ENCODE assay signal across 1 cellular context in the genomic region with DNA sequence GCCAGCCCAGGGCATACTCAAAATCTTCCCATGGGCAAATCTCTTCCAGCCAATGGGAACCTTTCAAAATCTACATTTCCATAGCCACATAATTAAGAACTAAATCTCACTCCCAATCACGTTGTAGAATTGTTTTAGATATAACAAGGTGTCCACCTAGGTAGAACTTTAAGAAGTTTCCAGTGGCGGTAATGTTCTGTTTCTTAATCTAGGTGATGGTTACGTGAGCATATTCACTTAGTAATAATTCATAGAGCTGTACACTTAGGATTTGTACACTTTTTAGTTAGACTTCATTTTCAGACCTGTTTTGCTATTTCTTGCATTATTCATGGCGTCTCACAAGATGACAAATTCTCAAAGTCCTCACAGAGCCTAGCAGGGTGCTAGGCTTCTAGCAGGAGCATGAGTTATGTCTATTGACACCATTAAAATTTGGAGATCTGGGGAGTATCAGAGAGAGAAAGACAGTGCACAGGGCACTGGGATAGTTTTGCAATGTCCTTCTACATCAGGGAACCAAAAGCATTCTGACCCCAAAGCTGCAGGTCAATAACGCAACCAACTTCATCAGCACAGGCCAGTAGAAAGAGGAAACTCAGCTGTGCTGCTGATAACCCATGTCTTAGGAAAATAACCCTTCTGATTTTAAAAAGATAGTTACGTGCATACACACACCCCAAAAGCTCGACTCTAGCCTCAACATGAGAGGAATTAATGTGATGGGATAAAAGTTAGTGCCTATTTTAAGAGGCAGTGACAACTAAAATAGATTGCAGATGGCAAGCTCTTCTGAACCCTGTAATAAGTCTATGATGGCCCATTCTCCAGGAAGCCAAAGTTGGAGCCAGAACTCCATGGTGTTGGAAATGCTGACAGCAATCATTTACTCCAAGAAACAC.
TF ChIP-seq lines count a peak whose summit lies in the region.

No MANE protein-coding gene starts in this region.

TF ChIP-seq in K562, 482 proteins besides CTCF, POLR2A, EP300 and RAD21 (continued from another document):
- TF ChIP-seq CBFB (CRISPR knock-in tag; IDR thresholded peaks at IDR 0.05) (no peak), STAG1 (CRISPR knock-in tag; IDR thresholded peaks at IDR 0.05; ENCODE audit: borderline replicate concordance) (no peak), NFRKB (IDR thresholded peaks at IDR 0.05; ENCODE audit: low read depth) (no peak), KAT8 (IDR thresholded peaks at IDR 0.05; ENCODE audit: low read depth) (no peak), PCBP2 (IDR thresholded peaks at IDR 0.05; ENCODE audit: low read depth, low read length, poor library complexity, severe bottlenecking) (no peak), MEF2A (IDR thresholded peaks at IDR 0.05; ENCODE audit: control insufficient read depth, low read depth, low read length) (no peak), FOXK2 (conservative IDR thresholded peaks at IDR 0.05 in 1 of 2, IDR thresholded peaks at IDR 0.05 in 1 of 2; ENCODE audit: low read depth in 2 of 2) (no peak), ZKSCAN8 (CRISPR knock-in tag; IDR thresholded peaks at IDR 0.05) (no peak), EHMT2 (IDR thresholded peaks at IDR 0.05) (no peak; the same call in 1 of the 2 replicates), SRF (CRISPR knock-in tag; IDR thresholded peaks at IDR 0.05) (no peak), ZNF12 (CRISPR knock-in tag; IDR thresholded peaks at IDR 0.05) (no peak), C11orf30 (IDR thresholded peaks at IDR 0.05; ENCODE audit: low read depth) (peak; percentile 25; the same call in 1 of the 2 replicates), ZNF324 (CRISPR knock-in tag; IDR thresholded peaks at IDR 0.05) (no peak), NCOA4 (IDR thresholded peaks at IDR 0.05; ENCODE audit: partially characterized antibody) (no peak), MAFK (IDR thresholded peaks at IDR 0.05; ENCODE audit: low read length) (peak; percentile 7; the same call in 1 of the 2 replicates), GATAD2A (IDR thresholded peaks at IDR 0.05) (no peak), MECOM (CRISPR knock-in tag; IDR thresholded peaks at IDR 0.05) (peak; percentile 48; the same call in 1 of the 2 replicates), TEAD4 (IDR thresholded peaks at IDR 0.05; ENCODE audit: low read length) (peak; percentile 65), TEAD4 (CRISPR knock-in tag; IDR thresholded peaks at IDR 0.05; ENCODE audit: borderline replicate concordance) (no peak), ZNF780A (CRISPR knock-in tag; IDR thresholded peaks at IDR 0.05) (no peak), JUN (IDR thresholded peaks at IDR 0.05; ENCODE audit: borderline replicate concordance, low read depth, low read length) (no peak), JUN (CRISPR knock-in tag; IDR thresholded peaks at IDR 0.05; ENCODE audit: borderline replicate concordance) (no peak), FOXP1 (CRISPR knock-in tag; IDR thresholded peaks at IDR 0.05) (no peak), ARID1B (IDR thresholded peaks at IDR 0.05) (peak; percentile 45), DPF2 (IDR thresholded peaks at IDR 0.05) (no peak; the same call in 1 of the 2 replicates), SUPT5H (IDR thresholded peaks at IDR 0.05) (no peak), POLR2AphosphoS5 (IDR thresholded peaks at IDR 0.05; ENCODE audit: control insufficient read depth, insufficient read depth, low read depth, low read length) (no peak), ARID2 (IDR thresholded peaks at IDR 0.05) (no peak), KDM1A (IDR thresholded peaks at IDR 0.05) (no peak), TAF15 (IDR thresholded peaks at IDR 0.05; ENCODE audit: low read depth, low read length) (no peak)
- TF ChIP-seq, protein P1, sequence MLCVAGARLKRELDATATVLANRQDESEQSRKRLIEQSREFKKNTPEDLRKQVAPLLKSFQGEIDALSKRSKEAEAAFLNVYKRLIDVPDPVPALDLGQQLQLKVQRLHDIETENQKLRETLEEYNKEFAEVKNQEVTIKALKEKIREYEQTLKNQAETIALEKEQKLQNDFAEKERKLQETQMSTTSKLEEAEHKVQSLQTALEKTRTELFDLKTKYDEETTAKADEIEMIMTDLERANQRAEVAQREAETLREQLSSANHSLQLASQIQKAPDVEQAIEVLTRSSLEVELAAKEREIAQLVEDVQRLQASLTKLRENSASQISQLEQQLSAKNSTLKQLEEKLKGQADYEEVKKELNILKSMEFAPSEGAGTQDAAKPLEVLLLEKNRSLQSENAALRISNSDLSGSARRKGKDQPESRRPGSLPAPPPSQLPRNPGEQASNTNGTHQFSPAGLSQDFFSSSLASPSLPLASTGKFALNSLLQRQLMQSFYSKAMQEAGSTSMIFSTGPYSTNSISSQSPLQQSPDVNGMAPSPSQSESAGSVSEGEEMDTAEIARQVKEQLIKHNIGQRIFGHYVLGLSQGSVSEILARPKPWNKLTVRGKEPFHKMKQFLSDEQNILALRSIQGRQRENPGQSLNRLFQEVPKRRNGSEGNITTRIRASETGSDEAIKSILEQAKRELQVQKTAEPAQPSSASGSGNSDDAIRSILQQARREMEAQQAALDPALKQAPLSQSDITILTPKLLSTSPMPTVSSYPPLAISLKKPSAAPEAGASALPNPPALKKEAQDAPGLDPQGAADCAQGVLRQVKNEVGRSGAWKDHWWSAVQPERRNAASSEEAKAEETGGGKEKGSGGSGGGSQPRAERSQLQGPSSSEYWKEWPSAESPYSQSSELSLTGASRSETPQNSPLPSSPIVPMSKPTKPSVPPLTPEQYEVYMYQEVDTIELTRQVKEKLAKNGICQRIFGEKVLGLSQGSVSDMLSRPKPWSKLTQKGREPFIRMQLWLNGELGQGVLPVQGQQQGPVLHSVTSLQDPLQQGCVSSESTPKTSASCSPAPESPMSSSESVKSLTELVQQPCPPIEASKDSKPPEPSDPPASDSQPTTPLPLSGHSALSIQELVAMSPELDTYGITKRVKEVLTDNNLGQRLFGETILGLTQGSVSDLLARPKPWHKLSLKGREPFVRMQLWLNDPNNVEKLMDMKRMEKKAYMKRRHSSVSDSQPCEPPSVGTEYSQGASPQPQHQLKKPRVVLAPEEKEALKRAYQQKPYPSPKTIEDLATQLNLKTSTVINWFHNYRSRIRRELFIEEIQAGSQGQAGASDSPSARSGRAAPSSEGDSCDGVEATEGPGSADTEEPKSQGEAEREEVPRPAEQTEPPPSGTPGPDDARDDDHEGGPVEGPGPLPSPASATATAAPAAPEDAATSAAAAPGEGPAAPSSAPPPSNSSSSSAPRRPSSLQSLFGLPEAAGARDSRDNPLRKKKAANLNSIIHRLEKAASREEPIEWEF (CRISPR knock-in tag; IDR thresholded peaks at IDR 0.05), result 0 out of 2 replicates have a peak, but pooled peaks have one; percentile 13
- TF ChIP-seq, protein P2, sequence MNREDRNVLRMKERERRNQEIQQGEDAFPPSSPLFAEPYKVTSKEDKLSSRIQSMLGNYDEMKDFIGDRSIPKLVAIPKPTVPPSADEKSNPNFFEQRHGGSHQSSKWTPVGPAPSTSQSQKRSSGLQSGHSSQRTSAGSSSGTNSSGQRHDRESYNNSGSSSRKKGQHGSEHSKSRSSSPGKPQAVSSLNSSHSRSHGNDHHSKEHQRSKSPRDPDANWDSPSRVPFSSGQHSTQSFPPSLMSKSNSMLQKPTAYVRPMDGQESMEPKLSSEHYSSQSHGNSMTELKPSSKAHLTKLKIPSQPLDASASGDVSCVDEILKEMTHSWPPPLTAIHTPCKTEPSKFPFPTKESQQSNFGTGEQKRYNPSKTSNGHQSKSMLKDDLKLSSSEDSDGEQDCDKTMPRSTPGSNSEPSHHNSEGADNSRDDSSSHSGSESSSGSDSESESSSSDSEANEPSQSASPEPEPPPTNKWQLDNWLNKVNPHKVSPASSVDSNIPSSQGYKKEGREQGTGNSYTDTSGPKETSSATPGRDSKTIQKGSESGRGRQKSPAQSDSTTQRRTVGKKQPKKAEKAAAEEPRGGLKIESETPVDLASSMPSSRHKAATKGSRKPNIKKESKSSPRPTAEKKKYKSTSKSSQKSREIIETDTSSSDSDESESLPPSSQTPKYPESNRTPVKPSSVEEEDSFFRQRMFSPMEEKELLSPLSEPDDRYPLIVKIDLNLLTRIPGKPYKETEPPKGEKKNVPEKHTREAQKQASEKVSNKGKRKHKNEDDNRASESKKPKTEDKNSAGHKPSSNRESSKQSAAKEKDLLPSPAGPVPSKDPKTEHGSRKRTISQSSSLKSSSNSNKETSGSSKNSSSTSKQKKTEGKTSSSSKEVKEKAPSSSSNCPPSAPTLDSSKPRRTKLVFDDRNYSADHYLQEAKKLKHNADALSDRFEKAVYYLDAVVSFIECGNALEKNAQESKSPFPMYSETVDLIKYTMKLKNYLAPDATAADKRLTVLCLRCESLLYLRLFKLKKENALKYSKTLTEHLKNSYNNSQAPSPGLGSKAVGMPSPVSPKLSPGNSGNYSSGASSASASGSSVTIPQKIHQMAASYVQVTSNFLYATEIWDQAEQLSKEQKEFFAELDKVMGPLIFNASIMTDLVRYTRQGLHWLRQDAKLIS (CRISPR knock-in tag; IDR thresholded peaks at IDR 0.05), result no peak
- TF ChIP-seq, protein P3, sequence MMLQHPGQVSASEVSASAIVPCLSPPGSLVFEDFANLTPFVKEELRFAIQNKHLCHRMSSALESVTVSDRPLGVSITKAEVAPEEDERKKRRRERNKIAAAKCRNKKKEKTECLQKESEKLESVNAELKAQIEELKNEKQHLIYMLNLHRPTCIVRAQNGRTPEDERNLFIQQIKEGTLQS (IDR thresholded peaks at IDR 0.05), result no peak
- TF ChIP-seq, protein P3 (CRISPR knock-in tag; conservative IDR thresholded peaks at IDR 0.05), result no peak
- TF ChIP-seq, protein P4, sequence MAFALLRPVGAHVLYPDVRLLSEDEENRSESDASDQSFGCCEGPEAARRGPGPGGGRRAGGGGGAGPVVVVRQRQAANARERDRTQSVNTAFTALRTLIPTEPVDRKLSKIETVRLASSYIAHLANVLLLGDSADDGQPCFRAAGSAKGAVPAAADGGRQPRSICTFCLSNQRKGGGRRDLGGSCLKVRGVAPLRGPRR (CRISPR knock-in tag; IDR thresholded peaks at IDR 0.05), result no peak
